9 cellular contexts compared by ENCODE assay signal in genomic region chr6:148972481-148972880, GRCh38.
DNase-seq lines count a peak whose midpoint lies in the region; ATAC-seq, FAIRE-seq and TF ChIP-seq lines count a peak whose summit lies in the region.
"Had no signal": no experiment of that assay in that cellular context is flagged by ENCODE, and none has a peak within 500 bp of the region (broad histone marks: within the 10 kb centered on the region; RNA-seq: fewer than 3 reads in every experiment).

No MANE protein-coding gene starts in this region.

- DNase-seq in NCI-H2029 (lab: John Stamatoyannopoulos, UW): peak; percentile 78
- no peak for DNase-seq in NCI-H2029 treated with DMSO at 0.1 percent for 48 hours (lab: John Stamatoyannopoulos, UW)
- DNase-seq in Jurkat, Clone E6-1 (ENCODE audit: low read depth, low spot score): peak; percentile 35
- DNase-seq in effector CD4-positive, alpha-beta T cell: peak; percentile 24
- DNase-seq in retina: peak; percentile 40
- DNase-seq in HTR-8/SVneo (ENCODE audit: insufficient read length, low spot score): no peak

- ATAC-seq in HG03457 (IDR thresholded peaks at IDR 0.05; ENCODE audit: unreplicated experiment): no peak

- FAIRE-seq in HTR-8/SVneo (lab: Jason Lieb, UNC): no peak
- FAIRE-seq: TTC549 had no signal

- TF ChIP-seq CTCF in VCaP (conservative IDR thresholded peaks at IDR 0.05): no peak

- 0 out of 2 replicates have a peak overlapping the region, but pooled peaks have one; percentile 22 for H3K27ac ChIP-seq in VCaP

- no peak overlapping the region for H3K4me3 ChIP-seq in Jurkat, Clone E6-1 (ENCODE audit: low read length)

Comparison
In these comparisons a context has a peak if more than half of its experiments do, and no peak if none do; other contexts are left out.
1. DNase-seq: peak in NCI-H2029 (single experiment), Jurkat, Clone E6-1 (single experiment), effector CD4-positive, alpha-beta T cell (single experiment) and retina (single experiment); none in NCI-H2029 treated with DMSO at 0.1 percent for 48 hours (single experiment) and HTR-8/SVneo (single experiment).